23 cellular contexts compared by ENCODE assay signal in the genomic region with DNA sequence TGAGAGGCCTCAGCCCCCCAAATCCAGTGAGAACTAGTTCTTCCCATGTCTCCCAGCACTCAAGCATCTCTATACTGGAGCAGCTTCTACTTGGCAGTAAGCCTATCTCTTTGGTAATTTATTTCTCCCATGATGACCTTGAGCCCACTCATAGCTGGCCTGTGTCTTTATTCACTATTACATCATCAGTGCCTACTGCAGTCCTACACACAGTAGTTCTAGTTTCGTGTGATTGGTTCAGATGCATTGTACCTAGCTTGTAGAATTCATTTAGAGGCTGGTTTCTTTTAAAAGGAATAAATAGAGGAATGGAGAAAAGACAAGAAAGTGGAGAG.
"Had no signal": no experiment of that assay in that cellular context is flagged by ENCODE, and none has a peak within 500 bp of the region (broad histone marks: within the 10 kb centered on the region; RNA-seq: fewer than 3 reads in every experiment).

No MANE protein-coding gene starts in this region.

- H3K4me1 ChIP-seq: SJCRH30 had no signal

- H3K4me3 ChIP-seq: MG63, SJCRH30 had no signal

- H3K36me3 ChIP-seq: MG63, SJCRH30 had no signal

- H3K9me3 ChIP-seq: SJCRH30 had no signal

- DNase-seq: Karpas-422, KG1, MG63, MV-4-11, NCI-H1048, NCI-H1105, NCI-H1417, NCI-H1436 treated with DMSO at 0.1 percent for 48 hours, NCI-H1694, NCI-H187 treated with DMSO at 0.1 percent for 48 hours, NCI-H2081 treated with DMSO at 0.1 percent for 48 hours, NCI-H2171 treated with DMSO at 0.1 percent for 48 hours, NCI-H2227 treated with DMSO at 0.1 percent for 48 hours, NCI-H510A, NCI-H524 treated with DMSO at 0.1 percent for 48 hours, NCI-H69, NCI-H774, SHP77 treated with DMSO at 0.1 percent for 48 hours, T-helper 2 cell had no signal

- H3K27ac ChIP-seq: RWPE1, SJCRH30 had no signal

- ATAC-seq: Right ventricle myocardium inferior, SK-N-SH treated with all-trans-retinoic acid at 6 μM for 48 hours had no signal
